ENCODE assay signal across 24 cellular contexts in the genomic region with DNA sequence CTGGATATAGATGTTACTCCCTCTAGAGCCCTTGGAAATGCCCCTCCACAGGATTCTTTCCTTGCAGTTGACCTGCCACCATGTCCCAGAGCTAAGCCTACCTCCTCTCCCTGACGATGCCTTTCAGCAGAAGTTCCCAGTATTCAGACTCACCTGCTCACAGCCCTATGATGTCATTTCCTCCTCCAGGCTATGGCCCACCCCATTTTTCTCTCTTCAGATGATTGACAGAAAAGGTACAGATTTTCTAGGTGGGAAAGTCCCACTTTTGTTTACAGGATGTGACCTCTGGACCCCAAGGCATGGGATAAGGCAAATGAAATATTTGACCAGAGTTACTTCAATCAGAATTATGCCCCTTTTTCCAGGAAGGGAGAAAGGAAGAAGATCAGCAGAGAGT.
DNase-seq lines count a peak whose midpoint lies in the region; ATAC-seq and TF ChIP-seq lines count a peak whose summit lies in the region.
"Had no signal": no experiment of that assay in that cellular context is flagged by ENCODE, and none has a peak within 500 bp of the region (broad histone marks: within the 10 kb centered on the region; RNA-seq: fewer than 3 reads in every experiment).

No MANE protein-coding gene starts in this region.

- TF ChIP-seq CTCF in epithelial cell of esophagus (IDR thresholded peaks at IDR 0.05; ENCODE audit: insufficient read depth, low read depth, low read length, missing control alignments) (no peak), mucosa of descending colon (IDR thresholded peaks at IDR 0.05) (no peak), vagina (IDR thresholded peaks at IDR 0.05) (no peak)

- no peaks in the 10 kb centered on the region for H3K9me3 ChIP-seq in mucosa of descending colon
- H3K9me3 ChIP-seq in vagina: no peaks in the 10 kb centered on the region
- H3K9me3 ChIP-seq: HAP-1, SJSA1 had no signal

- intact Hi-C loops in mucosa of descending colon (cut with DNase I, micrococcal nuclease) (no loop called here), vagina (cut with DNase I) (no loop called here)

- DNase-seq in HuH-7 (ENCODE audit: low spot score): peak; percentile 10
- peak; percentile 9 for DNase-seq in epithelial cell of esophagus (ENCODE audit: low read depth)
- DNase-seq in mucosa of descending colon: no peak
- no peak for DNase-seq in vagina (ENCODE audit: extremely low spot score in 2 of 2)
- DNase-seq: C1 segment of cervical spinal cord; CD4-positive, alpha-beta memory T cell; DMS153; IMR-90; KG1; MM.1S; NCI-H1417; NCI-H1694; NCI-H2029 treated with DMSO at 0.1 percent for 48 hours; NCI-H2227 treated with DMSO at 0.1 percent for 48 hours; NCI-H526 treated with DMSO at 0.1 percent for 48 hours; Right ventricle myocardium superior; RPMI8226 had no signal

- no peaks in the 10 kb centered on the region for H3K27me3 ChIP-seq in vagina
- H3K27me3 ChIP-seq: SJSA1 had no signal

- no peaks in the 10 kb centered on the region for H3K36me3 ChIP-seq in mucosa of descending colon (ENCODE audit: low read depth)
- H3K36me3 ChIP-seq in vagina: no peaks in the 10 kb centered on the region
- H3K36me3 ChIP-seq: HAP-1, SJSA1 had no signal

- peak overlapping the region; percentile 20 for H3K27ac ChIP-seq in vagina
- H3K27ac ChIP-seq: SJSA1 had no signal

- H3K4me1 ChIP-seq in mucosa of descending colon (ENCODE audit: low read depth) (peaks cover 6% of the 10 kb centered on the region), vagina (no peaks in the 10 kb centered on the region)

- TF ChIP-seq POLR2A in vagina (IDR thresholded peaks at IDR 0.05): no peak

- ATAC-seq in mucosa of descending colon (peak; percentile 28), GM18867 (IDR thresholded peaks at IDR 0.05; ENCODE audit: unreplicated experiment) (no peak), GM21528 (IDR thresholded peaks at IDR 0.05; ENCODE audit: low FRiP score, unreplicated experiment) (no peak), GM21619 (IDR thresholded peaks at IDR 0.05; ENCODE audit: unreplicated experiment) (no peak), GM18517 (IDR thresholded peaks at IDR 0.05; ENCODE audit: unreplicated experiment) (no peak)
- ATAC-seq: GM23338 had no signal

- no peak overlapping the region for H3K4me3 ChIP-seq in epithelial cell of esophagus (ENCODE audit: low read length)
- no peak overlapping the region for H3K4me3 ChIP-seq in mucosa of descending colon
- H3K4me3 ChIP-seq in vagina: no peak overlapping the region
- H3K4me3 ChIP-seq: GM23338, HAP-1, SJSA1 had no signal

Comparison
In these comparisons a context has a peak if more than half of its experiments do, and no peak if none do; other contexts are left out.
1. DNase-seq: peak in HuH-7 (single experiment) and epithelial cell of esophagus (single experiment); none in mucosa of descending colon (0 of 3) and vagina (0 of 2).